12 cellular contexts compared by ENCODE assay signal in the genomic region with DNA sequence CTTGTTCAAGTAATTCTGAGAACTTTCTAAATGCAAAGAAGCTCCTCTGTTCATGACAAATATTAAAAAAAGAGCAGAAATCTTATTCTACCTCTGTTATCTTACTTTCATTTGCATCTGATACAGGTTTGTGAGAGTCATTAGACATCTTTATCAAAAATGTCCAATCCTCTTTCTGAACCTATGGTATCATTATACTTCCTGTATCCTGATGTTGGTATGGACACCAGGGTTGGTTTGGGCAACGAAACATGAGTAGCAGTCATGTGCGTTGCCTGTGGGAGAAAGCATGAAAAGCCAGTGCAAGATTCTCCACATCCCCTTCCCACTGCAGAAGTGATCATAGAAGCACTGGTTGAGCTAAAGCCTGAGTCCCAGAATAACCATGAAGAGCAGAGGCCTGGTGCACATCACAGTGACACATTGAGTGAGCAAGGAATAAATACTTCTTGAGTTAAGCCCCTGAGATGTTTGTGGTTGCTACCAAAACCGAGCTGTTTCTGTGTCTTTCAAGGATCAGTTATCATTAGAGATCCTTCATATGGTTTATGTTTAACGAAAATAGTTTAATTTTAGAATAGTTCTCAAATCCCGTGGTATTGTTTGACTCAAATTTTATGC.
DNase-seq lines count a peak whose midpoint lies in the region; ATAC-seq and TF ChIP-seq lines count a peak whose summit lies in the region.
"Had no signal": no experiment of that assay in that cellular context is flagged by ENCODE, and none has a peak within 500 bp of the region (broad histone marks: within the 10 kb centered on the region; RNA-seq: fewer than 3 reads in every experiment).

No MANE protein-coding gene starts in this region.

- H3K27me3 ChIP-seq in GM06990 (replicated peaks; ENCODE audit: control insufficient read depth, insufficient read depth, low read length), result no peaks in the 10 kb centered on the region
- H3K27me3 ChIP-seq: brain microvascular endothelial cell, thyroid gland had no signal

- DNase-seq in GM06990 (ENCODE audit: extremely low read depth, insufficient read length) (peak; percentile 18), glutamatergic neuron (no peak), chondrocyte (ENCODE audit: low spot score) (no peak), NCI-H69 (lab: John Stamatoyannopoulos, UW) (no peak)
- DNase-seq in activated CD4-positive, alpha-beta T cell treated with anti-CD3 and anti-CD28 coated beads for 48 hours, result no peak
- DNase-seq: brain microvascular endothelial cell, NCI-H1417, OCI-M1, thyroid gland had no signal

- H3K27me3 Mint-ChIP-seq in glutamatergic neuron (ENCODE audit: unreplicated experiment), result no peaks in the 10 kb centered on the region
- H3K27me3 Mint-ChIP-seq in chondrocyte (ENCODE audit: low read depth), result no peaks in the 10 kb centered on the region

- TF ChIP-seq CTCF in GM06990 (IDR thresholded peaks at IDR 0.05; ENCODE audit: insufficient read depth, low read length, poor library complexity, severe bottlenecking) (no peak), glutamatergic neuron (IDR thresholded peaks at IDR 0.05; ENCODE audit: partially characterized antibody, unreplicated experiment) (no peak), chondrocyte (IDR thresholded peaks at IDR 0.05) (no peak)

- no peaks in the 10 kb centered on the region for H3K36me3 Mint-ChIP-seq in glutamatergic neuron (ENCODE audit: unreplicated experiment)
- H3K36me3 Mint-ChIP-seq in chondrocyte (ENCODE audit: low read depth), result peaks cover 1% of the 10 kb centered on the region

- ATAC-seq in GM19455 (IDR thresholded peaks at IDR 0.05; ENCODE audit: unreplicated experiment) (peak; percentile 73), HG02884 (IDR thresholded peaks at IDR 0.05; ENCODE audit: unreplicated experiment) (peak; percentile 95), HG03565 (IDR thresholded peaks at IDR 0.05; ENCODE audit: unreplicated experiment) (peak; percentile 95)

- H3K27ac Mint-ChIP-seq in glutamatergic neuron (ENCODE audit: unreplicated experiment) (no peak overlapping the region), chondrocyte (ENCODE audit: unreplicated experiment) (no peak overlapping the region)

- H3K4me1 Mint-ChIP-seq in glutamatergic neuron (ENCODE audit: low read depth, unreplicated experiment) (peaks cover 4% of the 10 kb centered on the region), chondrocyte (ENCODE audit: low read depth) (peaks cover 6% of the 10 kb centered on the region)

- no peak overlapping the region for H3K4me3 ChIP-seq in GM06990 (replicated peaks; ENCODE audit: low read depth, low read length)
- H3K4me3 ChIP-seq: thyroid gland had no signal

- H3K9me3 Mint-ChIP-seq in glutamatergic neuron (ENCODE audit: unreplicated experiment) (no peaks in the 10 kb centered on the region), chondrocyte (ENCODE audit: low read depth) (peaks cover 4% of the 10 kb centered on the region)

- H3K4me3 Mint-ChIP-seq in glutamatergic neuron (ENCODE audit: unreplicated experiment) (no peak overlapping the region), chondrocyte (ENCODE audit: unreplicated experiment) (no peak overlapping the region)

- H3K36me3 ChIP-seq in GM06990 (ENCODE audit: control insufficient read depth, insufficient read depth, low read length), result no peaks in the 10 kb centered on the region
- H3K36me3 ChIP-seq: brain microvascular endothelial cell, thyroid gland had no signal
